Comparison of ENCODE assay signal across 1 cellular context in the genomic region with DNA sequence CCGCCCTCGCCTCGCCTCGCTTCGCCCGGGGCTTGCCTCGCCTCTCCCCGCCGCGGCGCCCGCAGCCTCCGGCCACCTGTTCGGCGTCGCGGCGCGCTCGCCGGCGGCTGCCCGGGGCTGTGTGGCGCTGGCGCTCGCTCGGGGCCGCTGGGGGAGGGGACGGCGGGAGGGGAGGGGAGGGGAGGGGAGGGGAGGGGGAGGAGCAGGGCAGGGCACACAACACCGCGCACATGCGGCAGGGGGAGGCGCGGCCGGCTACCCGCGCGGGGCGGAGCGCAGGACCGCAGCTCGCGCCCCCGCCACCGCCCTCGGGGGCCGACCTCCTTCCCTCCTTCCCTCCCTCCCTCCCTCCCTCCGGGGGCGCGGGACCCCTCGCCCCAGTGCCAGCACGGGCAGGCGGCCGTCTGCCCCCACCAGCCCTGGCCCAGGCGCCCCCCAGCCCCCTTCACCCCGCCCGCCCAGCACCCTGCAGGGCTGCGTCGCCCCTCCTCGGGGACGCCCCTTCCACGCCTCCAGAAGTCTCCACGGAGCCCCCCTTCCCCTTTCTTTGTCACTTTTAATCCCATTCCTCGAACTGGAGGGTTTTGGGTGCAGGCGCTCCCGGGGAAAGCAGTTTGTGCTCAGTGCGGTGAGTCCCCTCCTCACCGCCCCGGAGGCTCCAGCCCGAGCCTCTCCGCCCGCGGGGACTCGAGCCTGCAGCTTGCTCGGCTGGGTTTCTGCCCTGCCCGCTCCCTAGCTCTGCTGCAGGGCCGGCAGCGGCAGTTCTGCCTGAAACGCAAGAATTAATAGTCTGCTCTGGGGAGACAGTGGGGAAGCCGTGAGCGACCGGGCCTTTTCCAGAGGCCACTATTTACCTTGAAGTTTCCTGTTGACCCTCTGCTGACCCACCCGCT.
TF ChIP-seq lines count a peak whose summit lies in the region.

A gene (minus strand): TSS at position 123 of the 893 bp plus-strand sequence. CDS start 301 bp downstream, outside the sequence.

TF ChIP-seq in SK-N-SH, 30 proteins besides CTCF, POLR2A, EP300 and RAD21 (continued from another document):
- 0 out of 2 replicates have a peak, but pooled peaks have one; percentile 11 for TF ChIP-seq SMC3 (IDR thresholded peaks at IDR 0.05; ENCODE audit: low read depth, low read length)
- no peak for TF ChIP-seq TAF1 (IDR thresholded peaks at IDR 0.05; ENCODE audit: borderline replicate concordance, low read depth, low read length)
- TF ChIP-seq RCOR1 (IDR thresholded peaks at IDR 0.05; ENCODE audit: low read length) = no peak
- TF ChIP-seq YY1 (IDR thresholded peaks at IDR 0.05; ENCODE audit: low read depth) = no peak
- TF ChIP-seq FOXM1 (IDR thresholded peaks at IDR 0.05; ENCODE audit: low read depth) = no peak
- TF ChIP-seq, protein P1, sequence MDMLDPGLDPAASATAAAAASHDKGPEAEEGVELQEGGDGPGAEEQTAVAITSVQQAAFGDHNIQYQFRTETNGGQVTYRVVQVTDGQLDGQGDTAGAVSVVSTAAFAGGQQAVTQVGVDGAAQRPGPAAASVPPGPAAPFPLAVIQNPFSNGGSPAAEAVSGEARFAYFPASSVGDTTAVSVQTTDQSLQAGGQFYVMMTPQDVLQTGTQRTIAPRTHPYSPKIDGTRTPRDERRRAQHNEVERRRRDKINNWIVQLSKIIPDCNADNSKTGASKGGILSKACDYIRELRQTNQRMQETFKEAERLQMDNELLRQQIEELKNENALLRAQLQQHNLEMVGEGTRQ (IDR thresholded peaks at IDR 0.05; ENCODE audit: borderline replicate concordance, low read depth, low read length) = no peak
- TF ChIP-seq FOXJ3 (CRISPR knock-in tag; IDR thresholded peaks at IDR 0.05) = no peak
- TF ChIP-seq, protein P2, sequence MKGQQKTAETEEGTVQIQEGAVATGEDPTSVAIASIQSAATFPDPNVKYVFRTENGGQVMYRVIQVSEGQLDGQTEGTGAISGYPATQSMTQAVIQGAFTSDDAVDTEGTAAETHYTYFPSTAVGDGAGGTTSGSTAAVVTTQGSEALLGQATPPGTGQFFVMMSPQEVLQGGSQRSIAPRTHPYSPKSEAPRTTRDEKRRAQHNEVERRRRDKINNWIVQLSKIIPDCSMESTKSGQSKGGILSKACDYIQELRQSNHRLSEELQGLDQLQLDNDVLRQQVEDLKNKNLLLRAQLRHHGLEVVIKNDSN (IDR thresholded peaks at IDR 0.05; ENCODE audit: borderline replicate concordance, low read depth) = no peak
- no peak for TF ChIP-seq NRF1 (IDR thresholded peaks at IDR 0.05; ENCODE audit: low read depth, low read length)
- no peak for TF ChIP-seq GATA2 (CRISPR knock-in tag; IDR thresholded peaks at IDR 0.05)
- TF ChIP-seq, protein P3, sequence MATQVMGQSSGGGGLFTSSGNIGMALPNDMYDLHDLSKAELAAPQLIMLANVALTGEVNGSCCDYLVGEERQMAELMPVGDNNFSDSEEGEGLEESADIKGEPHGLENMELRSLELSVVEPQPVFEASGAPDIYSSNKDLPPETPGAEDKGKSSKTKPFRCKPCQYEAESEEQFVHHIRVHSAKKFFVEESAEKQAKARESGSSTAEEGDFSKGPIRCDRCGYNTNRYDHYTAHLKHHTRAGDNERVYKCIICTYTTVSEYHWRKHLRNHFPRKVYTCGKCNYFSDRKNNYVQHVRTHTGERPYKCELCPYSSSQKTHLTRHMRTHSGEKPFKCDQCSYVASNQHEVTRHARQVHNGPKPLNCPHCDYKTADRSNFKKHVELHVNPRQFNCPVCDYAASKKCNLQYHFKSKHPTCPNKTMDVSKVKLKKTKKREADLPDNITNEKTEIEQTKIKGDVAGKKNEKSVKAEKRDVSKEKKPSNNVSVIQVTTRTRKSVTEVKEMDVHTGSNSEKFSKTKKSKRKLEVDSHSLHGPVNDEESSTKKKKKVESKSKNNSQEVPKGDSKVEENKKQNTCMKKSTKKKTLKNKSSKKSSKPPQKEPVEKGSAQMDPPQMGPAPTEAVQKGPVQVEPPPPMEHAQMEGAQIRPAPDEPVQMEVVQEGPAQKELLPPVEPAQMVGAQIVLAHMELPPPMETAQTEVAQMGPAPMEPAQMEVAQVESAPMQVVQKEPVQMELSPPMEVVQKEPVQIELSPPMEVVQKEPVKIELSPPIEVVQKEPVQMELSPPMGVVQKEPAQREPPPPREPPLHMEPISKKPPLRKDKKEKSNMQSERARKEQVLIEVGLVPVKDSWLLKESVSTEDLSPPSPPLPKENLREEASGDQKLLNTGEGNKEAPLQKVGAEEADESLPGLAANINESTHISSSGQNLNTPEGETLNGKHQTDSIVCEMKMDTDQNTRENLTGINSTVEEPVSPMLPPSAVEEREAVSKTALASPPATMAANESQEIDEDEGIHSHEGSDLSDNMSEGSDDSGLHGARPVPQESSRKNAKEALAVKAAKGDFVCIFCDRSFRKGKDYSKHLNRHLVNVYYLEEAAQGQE (IDR thresholded peaks at IDR 0.05; ENCODE audit: low read depth, low read length) = no peak
- TF ChIP-seq, protein P4, sequence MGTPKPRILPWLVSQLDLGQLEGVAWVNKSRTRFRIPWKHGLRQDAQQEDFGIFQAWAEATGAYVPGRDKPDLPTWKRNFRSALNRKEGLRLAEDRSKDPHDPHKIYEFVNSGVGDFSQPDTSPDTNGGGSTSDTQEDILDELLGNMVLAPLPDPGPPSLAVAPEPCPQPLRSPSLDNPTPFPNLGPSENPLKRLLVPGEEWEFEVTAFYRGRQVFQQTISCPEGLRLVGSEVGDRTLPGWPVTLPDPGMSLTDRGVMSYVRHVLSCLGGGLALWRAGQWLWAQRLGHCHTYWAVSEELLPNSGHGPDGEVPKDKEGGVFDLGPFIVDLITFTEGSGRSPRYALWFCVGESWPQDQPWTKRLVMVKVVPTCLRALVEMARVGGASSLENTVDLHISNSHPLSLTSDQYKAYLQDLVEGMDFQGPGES (IDR thresholded peaks at IDR 0.05; ENCODE audit: low read depth, low read length) = no peak
- TF ChIP-seq, protein P5, sequence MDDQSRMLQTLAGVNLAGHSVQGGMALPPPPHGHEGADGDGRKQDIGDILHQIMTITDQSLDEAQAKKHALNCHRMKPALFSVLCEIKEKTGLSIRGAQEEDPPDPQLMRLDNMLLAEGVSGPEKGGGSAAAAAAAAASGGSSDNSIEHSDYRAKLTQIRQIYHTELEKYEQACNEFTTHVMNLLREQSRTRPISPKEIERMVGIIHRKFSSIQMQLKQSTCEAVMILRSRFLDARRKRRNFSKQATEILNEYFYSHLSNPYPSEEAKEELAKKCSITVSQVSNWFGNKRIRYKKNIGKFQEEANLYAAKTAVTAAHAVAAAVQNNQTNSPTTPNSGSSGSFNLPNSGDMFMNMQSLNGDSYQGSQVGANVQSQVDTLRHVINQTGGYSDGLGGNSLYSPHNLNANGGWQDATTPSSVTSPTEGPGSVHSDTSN (IDR thresholded peaks at IDR 0.05) = peak; percentile 29; the same call in 1 of the 2 replicates
- TF ChIP-seq MEF2A (IDR thresholded peaks at IDR 0.05; ENCODE audit: borderline replicate concordance, low read depth) = no peak
- TF ChIP-seq MXI1 (IDR thresholded peaks at IDR 0.05; ENCODE audit: low read depth, low read length) = peak; percentile 0; the same call in 1 of the 2 replicates
- TF ChIP-seq RXRA (IDR thresholded peaks at IDR 0.05; ENCODE audit: borderline replicate concordance, low read depth) = no peak
- TF ChIP-seq CHD2 (IDR thresholded peaks at IDR 0.05; ENCODE audit: low read length, partially characterized antibody) = no peak
- TF ChIP-seq RFX5 (IDR thresholded peaks at IDR 0.05; ENCODE audit: low read length) = no peak
- TF ChIP-seq, protein P6, sequence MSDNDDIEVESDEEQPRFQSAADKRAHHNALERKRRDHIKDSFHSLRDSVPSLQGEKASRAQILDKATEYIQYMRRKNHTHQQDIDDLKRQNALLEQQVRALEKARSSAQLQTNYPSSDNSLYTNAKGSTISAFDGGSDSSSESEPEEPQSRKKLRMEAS (IDR thresholded peaks at IDR 0.05; ENCODE audit: low read depth) = peak; percentile 73
- 0 out of 2 replicates have a peak, but pooled peaks have one; percentile 32 for TF ChIP-seq SIN3A (IDR thresholded peaks at IDR 0.05; ENCODE audit: borderline replicate concordance, low read depth, low read length)
- TF ChIP-seq ELF1 (IDR thresholded peaks at IDR 0.05) = no peak
- 0 out of 2 replicates have a peak, but pooled peaks have one; percentile 7 for TF ChIP-seq TEAD4 (IDR thresholded peaks at IDR 0.05; ENCODE audit: borderline replicate concordance, insufficient read depth)
- no peak for TF ChIP-seq JUND (IDR thresholded peaks at IDR 0.05)
- no peak for TF ChIP-seq GABPA (IDR thresholded peaks at IDR 0.05; ENCODE audit: low read depth)
- TF ChIP-seq POLR2AphosphoS5 (IDR thresholded peaks at IDR 0.05; ENCODE audit: low read depth, low read length) = no peak
- TF ChIP-seq NFIC (IDR thresholded peaks at IDR 0.05; ENCODE audit: borderline replicate concordance) = no peak
- TF ChIP-seq EZH2phosphoT487 (IDR thresholded peaks at IDR 0.05; ENCODE audit: borderline replicate concordance, low read depth) = no peak
